Comparison of ENCODE assay signal across 22 cellular contexts in the genomic region with DNA sequence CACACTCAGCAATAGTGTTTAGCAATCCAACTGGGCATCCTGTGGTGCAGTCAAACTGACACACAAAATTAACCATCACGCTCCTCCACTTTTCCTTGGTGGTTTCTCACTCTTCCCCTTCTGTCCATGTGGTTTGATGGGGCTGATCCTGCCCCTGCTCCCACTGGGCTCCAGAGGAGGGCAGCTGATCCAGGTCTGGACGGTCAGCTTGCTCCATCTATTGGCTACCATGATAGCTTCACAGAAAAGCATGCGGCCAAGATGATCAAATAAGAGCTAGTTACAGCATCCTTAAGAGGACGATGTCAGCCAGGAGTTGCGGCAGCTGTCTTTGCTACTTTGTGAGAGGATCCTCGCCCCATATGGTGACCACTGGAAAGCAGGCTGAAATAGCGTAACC. TPM values are rescaled to one million over a fixed set of nuclear protein-coding genes. Genes with fewer than 3 reads are reported as not detected.
"Had no signal": no experiment of that assay in that cellular context is flagged by ENCODE, and none has a peak within 500 bp of the region (broad histone marks: within the 10 kb centered on the region; RNA-seq: fewer than 3 reads in every experiment).

No MANE protein-coding gene starts in this region.

- H3K27me3 ChIP-seq: esophagus squamous epithelium, right lobe of liver, suprapubic skin, thyroid gland had no signal

- H3K36me3 ChIP-seq: esophagus squamous epithelium, gastroesophageal sphincter, left ventricle myocardium inferior, lower lobe of right lung, right lobe of liver, suprapubic skin, thyroid gland had no signal

- H3K27me3 Mint-ChIP-seq: effector memory CD8-positive, alpha-beta T cell had no signal

- H3K4me3 ChIP-seq: esophagus squamous epithelium, gastroesophageal sphincter, left ventricle myocardium inferior, lower lobe of right lung, psoas muscle, right lobe of liver, suprapubic skin, thyroid gland had no signal

- H3K4me1 Mint-ChIP-seq: memory B cell; stimulated activated effector memory CD8-positive, alpha-beta T cell treated with anti-CD3 and anti-CD28 coated beads, Interleukin-12 subunit alpha, Interleukin-12 subunit beta, amount 100 ng/mL, for 72 hours had no signal

- H3K27ac ChIP-seq: esophagus squamous epithelium, gastroesophageal sphincter, left ventricle myocardium inferior, lower lobe of right lung, psoas muscle, right lobe of liver, suprapubic skin, thyroid gland had no signal

- H3K27ac Mint-ChIP-seq: effector memory CD8-positive, alpha-beta T cell; memory B cell; natural killer cell treated with Interleukin-12 subunit alpha and Interleukin-12 subunit beta and Interleukin-15 and Interleukin-18, amount 100 ng/mL, for 72 hours; stimulated activated effector memory CD8-positive, alpha-beta T cell treated with anti-CD3 and anti-CD28 coated beads, Interleukin-12 subunit alpha, Interleukin-12 subunit beta, amount 100 ng/mL, for 72 hours; type B pancreatic cell had no signal

- H3K4me3 Mint-ChIP-seq: effector memory CD8-positive, alpha-beta T cell; memory B cell; natural killer cell treated with Interleukin-12 subunit alpha and Interleukin-12 subunit beta and Interleukin-15 and Interleukin-18, amount 100 ng/mL, for 72 hours; stimulated activated effector memory CD8-positive, alpha-beta T cell treated with anti-CD3 and anti-CD28 coated beads, Interleukin-12 subunit alpha, Interleukin-12 subunit beta, amount 100 ng/mL, for 72 hours; type B pancreatic cell had no signal

- H3K9me3 ChIP-seq: esophagus squamous epithelium, gastroesophageal sphincter, left ventricle myocardium inferior, lower lobe of right lung, psoas muscle, right lobe of liver, suprapubic skin, thyroid gland had no signal

- H3K36me3 Mint-ChIP-seq: memory B cell, type B pancreatic cell had no signal

- ATAC-seq: effector memory CD8-positive, alpha-beta T cell; gastroesophageal sphincter; left cardiac atrium; lower lobe of right lung; natural killer cell treated with Interleukin-12 subunit alpha and Interleukin-12 subunit beta and Interleukin-15 and Interleukin-18, amount 100 ng/mL, for 72 hours; psoas muscle; right lobe of liver; stimulated activated effector memory CD8-positive, alpha-beta T cell treated with anti-CD3 and anti-CD28 coated beads, Interleukin-12 subunit alpha, Interleukin-12 subunit beta, amount 100 ng/mL, for 72 hours; stimulated activated naive CD8-positive, alpha-beta T cell treated with anti-CD3 and anti-CD28 coated beads, Interleukin-15, Interleukin-2, amounts not matched to agents 100 U/mL and 50 U/mL, for 24 hours had no signal

- H3K4me1 ChIP-seq: esophagus squamous epithelium, gastroesophageal sphincter, left ventricle myocardium inferior, lower lobe of right lung, psoas muscle, right lobe of liver, suprapubic skin, thyroid gland had no signal

- DNase-seq: effector memory CD8-positive, alpha-beta T cell; esophagus squamous epithelium; foreskin fibroblast; kidney; left cardiac atrium; left ventricle myocardium inferior; lower lobe of right lung; midbrain; psoas muscle; retina; right lobe of liver; stimulated activated CD4-positive, alpha-beta T cell treated with anti-CD3 and anti-CD28 coated beads, Interleukin-4, amount 100 ng/mL, for 1 hour; stimulated activated CD8-positive, alpha-beta memory T cell treated with anti-CD3 and anti-CD28 coated beads, Interleukin-4, amount 100 ng/mL, for 48 hours; stimulated activated naive CD8-positive, alpha-beta T cell treated with anti-CD3 and anti-CD28 coated beads, Interleukin-15, Interleukin-2, amounts not matched to agents 100 U/mL and 50 U/mL, for 24 hours; thyroid gland had no signal

RNA-seq across cellular contexts. Expression of gene GABRP, which starts 48.7 kb away (rescaled TPM):
- total RNA-seq: epithelial cell of proximal tubule; natural killer cell treated with Interleukin-12 subunit alpha and Interleukin-12 subunit beta and Interleukin-15 and Interleukin-18, amount 100 ng/mL, for 72 hours; psoas muscle; thyroid gland had no signal
